27 cellular contexts compared by ENCODE assay signal in the genomic region with DNA sequence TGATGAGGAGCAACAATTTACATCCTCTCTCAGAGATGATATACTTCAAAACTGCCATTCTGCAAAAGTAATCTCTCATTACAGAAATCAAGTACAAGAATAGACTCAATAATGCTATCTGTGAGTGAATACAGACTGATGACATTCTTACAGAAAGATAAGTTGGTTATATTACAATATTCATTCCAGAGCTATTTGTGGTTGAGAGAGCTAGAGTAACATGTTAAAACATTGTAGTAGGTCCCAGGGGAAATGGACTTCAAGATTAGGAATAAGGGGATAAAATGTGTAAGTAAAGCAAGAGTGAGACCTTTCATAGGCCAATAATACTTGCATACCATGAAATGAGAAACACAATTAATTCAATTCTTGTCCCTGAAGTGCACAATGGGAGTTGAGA. TPM values are rescaled to one million over a fixed set of nuclear protein-coding genes. Genes with fewer than 3 reads are reported as not detected.
DNase-seq lines count a peak whose midpoint lies in the region; ATAC-seq, FAIRE-seq and TF ChIP-seq lines count a peak whose summit lies in the region.
"Had no signal": no experiment of that assay in that cellular context is flagged by ENCODE, and none has a peak within 500 bp of the region (broad histone marks: within the 10 kb centered on the region; RNA-seq: fewer than 3 reads in every experiment).

No MANE protein-coding gene starts in this region.

- FAIRE-seq in D721Med (lab: Jason Lieb, UNC), result peak; percentile 87
- FAIRE-seq: islet of Langerhans had no signal

- no peaks in the 10 kb centered on the region for H3K4me1 Mint-ChIP-seq in activated naive CD8-positive, alpha-beta T cell treated with anti-CD3 and anti-CD28 coated beads, Interleukin-2, amount 50 U/mL, for 24 hours
- H3K4me1 Mint-ChIP-seq: nephron progenitor cell had no signal

- no peak for TF ChIP-seq CTCF in D721Med (IDR thresholded peaks at IDR 0.05; ENCODE audit: insufficient read depth, missing control alignments)

- DNase-seq in D721Med (ENCODE audit: insufficient read length, low spot score), result no peak
- DNase-seq in LHCN-M2 (ENCODE audit: low read depth), result peak; percentile 56
- peak; percentile 77 for DNase-seq in dedifferentiated amniotic fluid mesenchymal stem cell (ENCODE audit: extremely low spot score)
- DNase-seq in myocyte (ENCODE audit: low read depth), result peak; percentile 49
- no peak for DNase-seq in iPS-NIHi7 (ENCODE audit: extremely low spot score)
- DNase-seq in NCI-H187 (lab: John Stamatoyannopoulos, UW), result no peak
- DNase-seq in activated naive CD8-positive, alpha-beta T cell treated with anti-CD3 and anti-CD28 coated beads, Interleukin-2, amount 50 U/mL, for 24 hours, result no peak
- DNase-seq in globus pallidus (ENCODE audit: low spot score), result no peak
- DNase-seq: activated gamma-delta T cell treated with Interleukin-2 at 50 U/mL for 16 hours; activated T-cell treated with anti-CD3 and anti-CD28 coated beads, Interleukin-2, amount 50 U/mL, for 24 hours; adrenal gland; central memory CD4-positive, alpha-beta T cell; gastrocnemius medialis; HFFc6; hypothalamus; KBM-7; left ventricle myocardium superior; NCI-H526 treated with DMSO at 0.1 percent for 48 hours; nephron progenitor cell; Peyer's patch; right cardiac atrium; stimulated activated CD4-positive, alpha-beta T cell treated with anti-CD3 and anti-CD28 coated beads, Interleukin-15, amount 100 ng/mL, for 24 hours; stimulated activated naive CD8-positive, alpha-beta T cell treated with anti-CD3 and anti-CD28 coated beads, Interleukin-15, Interleukin-2, amounts not matched to agents 100 U/mL and 50 U/mL, for 24 hours had no signal

- H3K36me3 Mint-ChIP-seq in activated naive CD8-positive, alpha-beta T cell treated with anti-CD3 and anti-CD28 coated beads, Interleukin-2, amount 50 U/mL, for 24 hours (ENCODE audit: low read depth), result no peaks in the 10 kb centered on the region

- no peaks in the 10 kb centered on the region for H3K9me3 Mint-ChIP-seq in activated naive CD8-positive, alpha-beta T cell treated with anti-CD3 and anti-CD28 coated beads, Interleukin-2, amount 50 U/mL, for 24 hours

- H3K4me3 Mint-ChIP-seq in activated naive CD8-positive, alpha-beta T cell treated with anti-CD3 and anti-CD28 coated beads, Interleukin-2, amount 50 U/mL, for 24 hours, result no peak overlapping the region
- H3K4me3 Mint-ChIP-seq: activated T-cell treated with anti-CD3 and anti-CD28 coated beads, Interleukin-2, amount 50 U/mL, for 24 hours; HFFc6; nephron progenitor cell had no signal

- no peak for ATAC-seq in activated naive CD8-positive, alpha-beta T cell treated with anti-CD3 and anti-CD28 coated beads, Interleukin-2, amount 50 U/mL, for 24 hours
- ATAC-seq: gastrocnemius medialis; left ventricle myocardium superior; right cardiac atrium; stimulated activated naive CD8-positive, alpha-beta T cell treated with anti-CD3 and anti-CD28 coated beads, Interleukin-15, Interleukin-2, amounts not matched to agents 100 U/mL and 50 U/mL, for 24 hours had no signal

- H3K27ac Mint-ChIP-seq in activated naive CD8-positive, alpha-beta T cell treated with anti-CD3 and anti-CD28 coated beads, Interleukin-2, amount 50 U/mL, for 24 hours, result no peak overlapping the region
- H3K27ac Mint-ChIP-seq: activated T-cell treated with anti-CD3 and anti-CD28 coated beads, Interleukin-2, amount 50 U/mL, for 24 hours; HFFc6; nephron progenitor cell had no signal

- H3K27me3 Mint-ChIP-seq in activated naive CD8-positive, alpha-beta T cell treated with anti-CD3 and anti-CD28 coated beads, Interleukin-2, amount 50 U/mL, for 24 hours, result peaks cover 2% of the 10 kb centered on the region

RNA-seq across cellular contexts. Expression of a gene that starts 1.5 kb away (rescaled TPM):
- total RNA-seq in LHCN-M2 (2014; rRNA removed), result not detected in 2 replicates
- not detected for polyA plus RNA-seq in LHCN-M2 (2012)
- total RNA-seq in myocyte, result not detected in 2 replicates
- polyA plus RNA-seq in myocyte (2012), result not detected
- total RNA-seq: activated CD8-positive, alpha-beta memory T cell treated with anti-CD3 and anti-CD28 coated beads for 36 hours; adrenal gland; gastrocnemius medialis; HFFc6; left ventricle myocardium superior; Peyer's patch; right cardiac atrium; T-helper 1 cell treated with Interleukin-12 subunit alpha and Interleukin-12 subunit beta and Interleukin-4 antibody, amounts not matched to agents 30 ng/mL and 1 ng/mL, for 36 hours had no signal
- polyA plus RNA-seq: adrenal gland, AG04450, right cardiac atrium had no signal

Comparison
In these comparisons a context has a peak if more than half of its experiments do, and no peak if none do; other contexts are left out.
1. DNase-seq: peak in LHCN-M2 (single experiment), dedifferentiated amniotic fluid mesenchymal stem cell (single experiment) and myocyte (single experiment); none in D721Med (single experiment), iPS-NIHi7 (single experiment), NCI-H187 (0 of 2), activated naive CD8-positive, alpha-beta T cell treated with anti-CD3 and anti-CD28 coated beads, Interleukin-2, amount 50 U/mL, for 24 hours (single experiment) and globus pallidus (single experiment).